Comparison of ENCODE assay signal across 1 cellular context in genomic region chr14:73248294-73248868, GRCh38.
TF ChIP-seq lines count a peak whose summit lies in the region.

No MANE protein-coding gene starts in this region.

TF ChIP-seq in K562, 482 proteins besides CTCF, POLR2A, EP300 and RAD21 (continued from another document):
- TF ChIP-seq ZNF274 (IDR thresholded peaks at IDR 0.05; ENCODE audit: borderline replicate concordance, low read depth, low read length) (no peak), ZBTB11 (CRISPR knock-in tag; IDR thresholded peaks at IDR 0.05) (0 out of 6 replicates have a peak, but pooled peaks of 1 of the 3 experiments have one; percentile 16), LARP7 (IDR thresholded peaks at IDR 0.05) (no peak), ZBTB9 (CRISPR knock-in tag; IDR thresholded peaks at IDR 0.05) (no peak), CREM (IDR thresholded peaks at IDR 0.05; ENCODE audit: low read depth) (peak; percentile 24; the same call in 1 of the 2 replicates), ETS2 (tag; IDR thresholded peaks at IDR 0.05; ENCODE audit: borderline replicate concordance, poor library complexity, severe bottlenecking) (no peak), JUND (IDR thresholded peaks at IDR 0.05; ENCODE audit: borderline replicate concordance, low read depth, low read length) (0 out of 2 replicates have a peak, but pooled peaks have one; percentile 25), JUND (tag; IDR thresholded peaks at IDR 0.05; ENCODE audit: borderline replicate concordance, low read depth, low read length) (no peak), TFE3 (CRISPR knock-in tag; IDR thresholded peaks at IDR 0.05) (peak; percentile 52), ZNF354B (CRISPR knock-in tag; IDR thresholded peaks at IDR 0.05) (no peak), POLR2H (tag; IDR thresholded peaks at IDR 0.05; ENCODE audit: low read depth) (no peak), DPF2 (IDR thresholded peaks at IDR 0.05) (peak; percentile 42), ZFX (CRISPR knock-in tag; IDR thresholded peaks at IDR 0.05) (no peak)
TF ChIP-seq in K562: peak in this region for 7.
